19 cellular contexts compared by ENCODE assay signal in the genomic region with DNA sequence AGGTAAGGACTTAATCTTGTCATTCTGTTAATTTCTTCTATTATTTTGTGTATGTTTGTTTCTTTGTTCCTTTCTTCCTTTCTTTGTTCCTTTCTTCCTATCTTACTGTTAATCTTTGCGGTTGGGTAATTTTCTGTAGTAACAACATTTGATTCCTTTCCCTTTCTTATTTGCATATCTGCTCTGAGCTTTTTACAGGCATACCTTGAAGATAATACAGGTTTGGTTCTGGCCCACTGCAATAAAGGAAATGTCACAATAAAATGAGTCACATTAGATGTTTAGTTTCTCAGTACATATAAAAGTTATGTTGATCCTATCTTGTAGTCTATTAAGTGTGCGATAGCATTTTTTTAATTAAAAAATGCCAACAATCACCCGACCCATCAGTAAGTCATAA.
DNase-seq lines count a peak whose midpoint lies in the region; TF ChIP-seq lines count a peak whose summit lies in the region.
"Had no signal": no experiment of that assay in that cellular context is flagged by ENCODE, and none has a peak within 500 bp of the region (broad histone marks: within the 10 kb centered on the region; RNA-seq: fewer than 3 reads in every experiment).

No MANE protein-coding gene starts in this region.

- no peaks in the 10 kb centered on the region for H3K4me1 ChIP-seq in mammary epithelial cell (ENCODE audit: insufficient read depth, low read length)
- H3K4me1 ChIP-seq: BLaER1 had no signal

- in situ Hi-C loops in mammary epithelial cell (cut with MboI; ENCODE audit: low sequenced_read_pairs in 2 of 2), result no loop called here

- H3K4me2 ChIP-seq in mammary epithelial cell (ENCODE audit: insufficient read depth, low read depth, low read length), result no peak overlapping the region
- H3K4me2 ChIP-seq: BLaER1, GM23338 had no signal

- H3K27ac Mint-ChIP-seq in MCF 10A (ENCODE audit: low read depth, unreplicated experiment), result no peak overlapping the region
- H3K27ac Mint-ChIP-seq: B cell; CD14-positive monocyte; CD4-positive, alpha-beta T cell; GM23338; H9 had no signal

- peaks cover 7% of the 10 kb centered on the region for H3K9me3 Mint-ChIP-seq in MCF 10A (ENCODE audit: unreplicated experiment)

- DNase-seq in MCF 10A (ENCODE audit: unreplicated experiment), result peak; percentile 37
- no peak for DNase-seq in mammary epithelial cell
- DNase-seq in renal cortical epithelial cell (ENCODE audit: low read depth), result peak; percentile 10
- no peak for DNase-seq in iPS-NIHi11 (ENCODE audit: low spot score)
- no peak for DNase-seq in SIG-M5 (lab: John Stamatoyannopoulos, UW)
- DNase-seq in hippocampal formation (lab: John Stamatoyannopoulos, UW), result no peak
- DNase-seq: CD4-positive, alpha-beta T cell; CD8-positive, alpha-beta memory T cell; DMS 273 treated with DMSO at 0.1 percent for 48 hours; DMS79; EL; GDM1; H9 had no signal

- POLR2A ChIA-PET in MCF 10A (lab: Yijun Ruan, JAX), result interaction anchor here (0.7 to 1.5 kb wide), 4 partner anchors 9 to 159 kb away, joined by 3 to 4 read pairs (median 4); no protein-coding TSS in a partner anchor

- H3K4me3 ChIP-seq in mammary epithelial cell (replicated peaks in 1 of 3; ENCODE audit: insufficient read depth in 1 of 3, low read depth in 2 of 3, low read length in 3 of 3), result no peak overlapping the region
- H3K4me3 ChIP-seq: BLaER1, GM23338 had no signal

- dilution Hi-C loops in mammary epithelial cell (cut with HindIII; ENCODE audit: low sequenced_read_pairs), result no loop called here

- H3K4me1 Mint-ChIP-seq in MCF 10A (ENCODE audit: insufficient read depth, unreplicated experiment), result peaks cover 6% of the 10 kb centered on the region
- H3K4me1 Mint-ChIP-seq: B cell; CD14-positive monocyte; CD8-positive, alpha-beta memory T cell; GM23338; H9 had no signal

- no peak overlapping the region for H3K9ac ChIP-seq in mammary epithelial cell (ENCODE audit: insufficient read depth, low read length)
- H3K9ac ChIP-seq: BLaER1 had no signal

- no peaks in the 10 kb centered on the region for H3K36me3 ChIP-seq in mammary epithelial cell (ENCODE audit: insufficient read depth, low read length)
- H3K36me3 ChIP-seq: BLaER1 had no signal

- no peak overlapping the region for H3K4me3 Mint-ChIP-seq in MCF 10A (ENCODE audit: unreplicated experiment)
- H3K4me3 Mint-ChIP-seq: B cell; CD14-positive monocyte; CD4-positive, alpha-beta T cell; CD8-positive, alpha-beta memory T cell; GM23338; H9 had no signal

- H3K9me3 ChIP-seq in mammary epithelial cell (replicated peaks; ENCODE audit: insufficient read depth, low read length), result no peaks in the 10 kb centered on the region

- no peaks in the 10 kb centered on the region for H3K79me2 ChIP-seq in mammary epithelial cell (ENCODE audit: insufficient read depth, low read length)

- BruUV-seq in MCF 10A (replicated peaks; lab: Mats Ljungman, UMichigan) (no TSS peak), mammary epithelial cell (replicated peaks; lab: Mats Ljungman, UMichigan) (no TSS peak)

- WGBS in mammary epithelial cell (ENCODE audit: low coverage, missing lambda C conversion rate), result 93% methylated on average over 3 of the region's 3 CpGs

- CTCF ChIA-PET in MCF 10A (lab: Yijun Ruan, JAX) (interaction anchor here (0.6 kb wide), 1 partner anchor 401 kb away, joined by 4 read pairs; no protein-coding TSS in a partner anchor), mammary epithelial cell (lab: Charles Lee; ENCODE audit: low non-redundant PET) (no interaction called here)

- TF ChIP-seq CTCF in MCF 10A (IDR thresholded peaks at IDR 0.05; ENCODE audit: unreplicated experiment) (no peak), mammary epithelial cell (conservative IDR thresholded peaks at IDR 0.05 in 1 of 2, IDR thresholded peaks at IDR 0.05 in 1 of 2; ENCODE audit: extremely low read depth in 1 of 2, insufficient read depth in 1 of 2, low read depth in 1 of 2, low read length in 2 of 2) (no peak), VCaP (conservative IDR thresholded peaks at IDR 0.05) (no peak)

- no peaks in the 10 kb centered on the region for H4K20me1 ChIP-seq in mammary epithelial cell (ENCODE audit: insufficient read depth, low read length)
- H4K20me1 ChIP-seq: BLaER1 had no signal

- H3K36me3 Mint-ChIP-seq in MCF 10A (ENCODE audit: insufficient read depth, unreplicated experiment), result no peaks in the 10 kb centered on the region
- H3K36me3 Mint-ChIP-seq: CD14-positive monocyte; CD8-positive, alpha-beta memory T cell had no signal

- intact Hi-C loops in MCF 10A (cut with micrococcal nuclease) (no loop called here), mammary epithelial cell (cut with micrococcal nuclease) (no loop called here)

- no peak overlapping the region for H2AFZ ChIP-seq in mammary epithelial cell (ENCODE audit: low read depth, low read length)
- H2AFZ ChIP-seq: GM23338 had no signal

- H3K27me3 Mint-ChIP-seq in MCF 10A (ENCODE audit: insufficient read depth, unreplicated experiment), result no peaks in the 10 kb centered on the region
- H3K27me3 Mint-ChIP-seq: B cell; CD4-positive, alpha-beta T cell; CD8-positive, alpha-beta memory T cell had no signal

- H3K27ac ChIP-seq in mammary epithelial cell (ENCODE audit: insufficient read depth, low read depth, low read length), result no peak overlapping the region
- peak overlapping the region; percentile 16 for H3K27ac ChIP-seq in VCaP
- H3K27ac ChIP-seq: 22Rv1, BLaER1 had no signal

- H3K27me3 ChIP-seq in mammary epithelial cell (ENCODE audit: insufficient read depth, low read length), result no peaks in the 10 kb centered on the region
- H3K27me3 ChIP-seq: BLaER1 had no signal

Comparison
In these comparisons a context has a peak if more than half of its experiments do, and no peak if none do; other contexts are left out.
1. DNase-seq: peak in MCF 10A (single experiment) and renal cortical epithelial cell (single experiment); none in mammary epithelial cell (single experiment), iPS-NIHi11 (single experiment), SIG-M5 (single experiment) and hippocampal formation (0 of 2).